In the genomic region with DNA sequence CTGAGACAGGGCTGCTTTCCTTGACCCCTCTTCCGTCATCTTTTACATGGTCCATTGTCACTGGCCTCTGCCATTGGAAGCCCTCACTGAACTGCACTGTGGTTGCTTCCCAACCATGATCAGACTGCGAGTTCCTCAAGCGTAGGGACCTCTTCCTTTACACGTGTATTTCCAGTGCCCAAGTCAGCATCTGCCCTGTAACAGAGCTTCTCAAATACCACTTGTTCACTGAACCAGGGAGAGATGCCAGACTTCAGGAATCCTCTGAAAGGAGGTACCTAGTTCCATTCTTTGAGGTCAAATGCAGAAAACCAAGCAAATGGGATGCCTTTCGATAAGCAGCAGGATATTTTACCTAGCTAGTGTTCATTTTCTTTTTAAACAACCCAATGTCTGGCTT, we compare ENCODE assay signal across 17 cellular contexts.
DNase-seq lines count a peak whose midpoint lies in the region; ATAC-seq lines count a peak whose summit lies in the region.
"Had no signal": no experiment of that assay in that cellular context is flagged by ENCODE, and none has a peak within 500 bp of the region (broad histone marks: within the 10 kb centered on the region; RNA-seq: fewer than 3 reads in every experiment).

No MANE protein-coding gene starts in this region.

- no peaks in the 10 kb centered on the region for H3K9me3 ChIP-seq in T-helper 17 cell (ENCODE audit: control insufficient read depth, low read length, poor library complexity, severe bottlenecking)
- H3K9me3 ChIP-seq: HAP-1 had no signal

- ATAC-seq in T-helper 17 cell (no peak), GM18907 (IDR thresholded peaks at IDR 0.05; ENCODE audit: unreplicated experiment) (no peak)
- ATAC-seq in activated CD8-positive, alpha-beta T cell treated with anti-CD3 and anti-CD28 coated beads, Interleukin-2, amount 10 ng/mL, durations not matched to agents 7 days and 5 days = no peak
- ATAC-seq: K562, PC-3 had no signal

- H3K4me3 Mint-ChIP-seq in T-helper 17 cell = no peak overlapping the region
- no peak overlapping the region for H3K4me3 Mint-ChIP-seq in activated CD8-positive, alpha-beta T cell treated with anti-CD3 and anti-CD28 coated beads, Interleukin-2, amount 10 ng/mL, durations not matched to agents 7 days and 5 days
- H3K4me3 Mint-ChIP-seq: B cell; CD4-positive, CD25-positive, alpha-beta regulatory T cell had no signal

- DNase-seq in HK-2 (ENCODE audit: unreplicated experiment) = peak; percentile 26
- no peak for DNase-seq in T-helper 17 cell
- DNase-seq in kidney glomerular epithelial cell (lab: John Stamatoyannopoulos, UW) = peak; percentile 84
- peak; percentile 81 for DNase-seq in renal cortical epithelial cell (ENCODE audit: low read depth)
- no peak for DNase-seq in activated CD8-positive, alpha-beta T cell treated with anti-CD3 and anti-CD28 coated beads, Interleukin-2, amount 10 ng/mL, durations not matched to agents 7 days and 5 days
- DNase-seq in occipital lobe (lab: John Stamatoyannopoulos, UW) = no peak
- DNase-seq: CD4-positive, CD25-positive, alpha-beta regulatory T cell; COR-L47; DMS153; GF-D8; NCI-H187 treated with DMSO at 0.1 percent for 48 hours; NCI-H526; PC-3 had no signal

- H3K27ac Mint-ChIP-seq in T-helper 17 cell = peak overlapping the region; percentile 39
- no peak overlapping the region for H3K27ac Mint-ChIP-seq in activated CD8-positive, alpha-beta T cell treated with anti-CD3 and anti-CD28 coated beads, Interleukin-2, amount 10 ng/mL, durations not matched to agents 7 days and 5 days
- H3K27ac Mint-ChIP-seq: B cell had no signal

- peaks cover 3% of the 10 kb centered on the region for H3K36me3 Mint-ChIP-seq in T-helper 17 cell (ENCODE audit: low read depth)
- no peaks in the 10 kb centered on the region for H3K36me3 Mint-ChIP-seq in activated CD8-positive, alpha-beta T cell treated with anti-CD3 and anti-CD28 coated beads, Interleukin-2, amount 10 ng/mL, durations not matched to agents 7 days and 5 days (ENCODE audit: low read depth)
- H3K36me3 Mint-ChIP-seq: CD4-positive, CD25-positive, alpha-beta regulatory T cell had no signal

- H3K9me3 Mint-ChIP-seq in activated CD8-positive, alpha-beta T cell treated with anti-CD3 and anti-CD28 coated beads, Interleukin-2, amount 10 ng/mL, durations not matched to agents 7 days and 5 days (ENCODE audit: insufficient read depth) = no peaks in the 10 kb centered on the region

- H3K4me1 Mint-ChIP-seq in T-helper 17 cell = peaks cover 2% of the 10 kb centered on the region
- no peaks in the 10 kb centered on the region for H3K4me1 Mint-ChIP-seq in activated CD8-positive, alpha-beta T cell treated with anti-CD3 and anti-CD28 coated beads, Interleukin-2, amount 10 ng/mL, durations not matched to agents 7 days and 5 days (ENCODE audit: low read depth)

- CTCF ChIA-PET in activated CD8-positive, alpha-beta T cell treated with anti-CD3 and anti-CD28 coated beads, Interleukin-2, amount 10 ng/mL, durations not matched to agents 7 days and 5 days (lab: Charles Lee) = interaction anchor here (1.0 kb wide), 1 partner anchor 13 kb away, joined by 3 read pairs; no protein-coding TSS in a partner anchor

- POLR2A ChIA-PET in activated CD8-positive, alpha-beta T cell treated with anti-CD3 and anti-CD28 coated beads, Interleukin-2, amount 10 ng/mL, durations not matched to agents 7 days and 5 days (lab: Charles Lee) = no interaction called here

- H3K27me3 Mint-ChIP-seq in T-helper 17 cell = peaks cover 13% of the 10 kb centered on the region
- H3K27me3 Mint-ChIP-seq in activated CD8-positive, alpha-beta T cell treated with anti-CD3 and anti-CD28 coated beads, Interleukin-2, amount 10 ng/mL, durations not matched to agents 7 days and 5 days (ENCODE audit: low read depth) = peaks cover 15% of the 10 kb centered on the region

Comparison
In these comparisons a context has a peak if more than half of its experiments do, and no peak if none do; other contexts are left out.
1. DNase-seq: peak in HK-2 (single experiment), kidney glomerular epithelial cell (single experiment) and renal cortical epithelial cell (single experiment); none in T-helper 17 cell (0 of 3), activated CD8-positive, alpha-beta T cell treated with anti-CD3 and anti-CD28 coated beads, Interleukin-2, amount 10 ng/mL, durations not matched to agents 7 days and 5 days (single experiment) and occipital lobe (single experiment).